ENCODE assay signal across 18 cellular contexts in genomic region chr10:126384269-126384873, GRCh38. TPM values are rescaled to one million over a fixed set of nuclear protein-coding genes. Genes with fewer than 3 reads are reported as not detected.
DNase-seq lines count a peak whose midpoint lies in the region; ATAC-seq, FAIRE-seq and TF ChIP-seq lines count a peak whose summit lies in the region.
"Had no signal": no experiment of that assay in that cellular context is flagged by ENCODE, and none has a peak within 500 bp of the region (broad histone marks: within the 10 kb centered on the region; RNA-seq: fewer than 3 reads in every experiment).

No MANE protein-coding gene starts in this region.

- no peak overlapping the region for H3K4me3 Mint-ChIP-seq in naive thymus-derived CD8-positive, alpha-beta T cell

- 28% methylated on average over 5 of the region's 5 CpGs for WGBS in A549 (ENCODE audit: missing lambda C conversion rate)
- WGBS in stomach, 5 donors, result 81 to 86% (median 85%) methylated on average over 5 of the region's 5 CpGs

- peak in 1 of 2 experiments; percentile 16; a peak in 1 of 6 replicates for ATAC-seq in A549
- ATAC-seq in naive thymus-derived CD8-positive, alpha-beta T cell, result no peak
- no peak for ATAC-seq in GM19023 (IDR thresholded peaks at IDR 0.05; ENCODE audit: unreplicated experiment)
- ATAC-seq: HCT116, left ventricle myocardium superior had no signal

- H3K4me2 ChIP-seq in A549, result no peak overlapping the region
- H3K4me2 ChIP-seq: PC-9 had no signal

- peaks cover 0 to 16% (median 2%) of the 10 kb centered on the region in 3 donors for H3K36me3 Mint-ChIP-seq in naive thymus-derived CD8-positive, alpha-beta T cell

- in situ Hi-C loops in astrocyte of the cerebellum (cut with HindIII; ENCODE audit: low sequenced_read_pairs), result no loop called here

- TF ChIP-seq POLR2A in A549 (IDR thresholded peaks at IDR 0.05; ENCODE audit: low read length) (no peak), H54 (IDR thresholded peaks at IDR 0.05; ENCODE audit: low read depth, low read length) (no peak), stomach (IDR thresholded peaks at IDR 0.05) (no peak)

- FAIRE-seq in A549 (lab: Jason Lieb, UNC), result no peak
- peak; percentile 87 for FAIRE-seq in H54 (lab: Jason Lieb, UNC)

- H3K4me1 ChIP-seq in A549 (no peaks in the 10 kb centered on the region), stomach (peaks cover 6 to 22% (median 20%) of the 10 kb centered on the region in 4 donors)

- no peak for TF ChIP-seq CTCF in A549 (IDR thresholded peaks at IDR 0.05)
- TF ChIP-seq CTCF in astrocyte of the cerebellum (IDR thresholded peaks at IDR 0.05; ENCODE audit: low read depth, low read length, missing control alignments), result no peak
- no peak for TF ChIP-seq CTCF in stomach (IDR thresholded peaks at IDR 0.05)

- peaks cover 0 to 36% (median 31%) of the 10 kb centered on the region in 3 donors for H3K27me3 ChIP-seq in stomach

- POLR2A ChIA-PET in A549 (lab: Yijun Ruan, JAX), result no interaction called here
- POLR2A ChIA-PET in naive thymus-derived CD8-positive, alpha-beta T cell (lab: Charles Lee), result no interaction called here

- H3K27ac ChIP-seq in A549 (peak overlapping the region in 1 of 2 experiments; percentile 22; a peak in 1 of 6 replicates), stomach (no peak overlapping the region)
- H3K27ac ChIP-seq: PC-9, skin epidermis had no signal

- no peak for TF ChIP-seq EP300 in A549 (IDR thresholded peaks at IDR 0.05)
- no peak for TF ChIP-seq EP300 in stomach (IDR thresholded peaks at IDR 0.05)

- H3K4me3 ChIP-seq in A549 (no peak overlapping the region), astrocyte of the cerebellum (ENCODE audit: low read depth, low read length) (peak overlapping the region; percentile 72), stomach (no peak overlapping the region)
- H3K4me3 ChIP-seq: PC-9, skin epidermis had no signal

- no peaks in the 10 kb centered on the region for H3K36me3 ChIP-seq in stomach

- CTCF ChIA-PET in A549 (lab: Yijun Ruan, JAX), result interaction anchor here (0.6 to 1.7 kb wide), 8 partner anchors 117 to 450 kb away, joined by 3 to 7 read pairs (median 4); no protein-coding TSS in a partner anchor

- peaks cover 14 to 51% (median 32%) of the 10 kb centered on the region in 5 donors for H3K27me3 Mint-ChIP-seq in naive thymus-derived CD8-positive, alpha-beta T cell

- H3K9me3 ChIP-seq in A549 (peaks cover 16% of the 10 kb centered on the region; the same call in 1 of the 3 replicates), stomach (peaks cover 0 to 5% (median 0%) of the 10 kb centered on the region in 4 donors)

- no peak overlapping the region for H3K27ac Mint-ChIP-seq in naive thymus-derived CD8-positive, alpha-beta T cell

- intact Hi-C loops in stomach (cut with DNase I; ENCODE audit: low total_unique reads), result loop anchor here (10.0 kb wide), 1 partner anchor 400 kb away; no protein-coding TSS in a partner anchor

- TF ChIP-seq RAD21 in A549 (conservative IDR thresholded peaks at IDR 0.05 in 1 of 2, IDR thresholded peaks at IDR 0.05 in 1 of 2), result no peak

- peaks cover 0 to 23% (median 4%) of the 10 kb centered on the region in 9 donors for H3K9me3 Mint-ChIP-seq in naive thymus-derived CD8-positive, alpha-beta T cell

- DNase-seq in A549 (ENCODE audit: low read depth in 1 of 2, low spot score in 1 of 2) (peak in 1 of 2 experiments; percentile 32), H54 (ENCODE audit: insufficient read length, low spot score) (no peak), astrocyte of the cerebellum (ENCODE audit: low read depth) (no peak), hepatic stellate cell (ENCODE audit: low spot score) (peak; percentile 73), stomach (no peak), NOMO-1 treated with dmso at 0.1 percent for 144 hours (lab: John Stamatoyannopoulos, UW; ENCODE audit: unreplicated experiment) (no peak)
- DNase-seq in naive thymus-derived CD8-positive, alpha-beta T cell, result no peak
- DNase-seq: activated naive CD4-positive, alpha-beta T cell; AML-193; central memory CD4-positive, alpha-beta T cell; left ventricle myocardium superior; NCI-H187 treated with DMSO at 0.1 percent for 48 hours; NCI-H524; PC-9; stimulated activated naive CD4-positive, alpha-beta T cell treated with Interleukin-2 at 50 U/mL for 16 hours had no signal

- peaks cover 0 to 9% (median 5%) of the 10 kb centered on the region in 4 donors for H3K4me1 Mint-ChIP-seq in naive thymus-derived CD8-positive, alpha-beta T cell

TF ChIP-seq in A549, 52 proteins besides CTCF, POLR2A, EP300 and RAD21:
- TF ChIP-seq BHLHE40 (IDR thresholded peaks at IDR 0.05; ENCODE audit: low read depth, low read length) (no peak), CEBPB (IDR thresholded peaks at IDR 0.05) (peak; percentile 6 to 52; a peak in 2 of 4 replicates), MAFK (IDR thresholded peaks at IDR 0.05; ENCODE audit: partially characterized antibody) (peak; percentile 37), JUNB (IDR thresholded peaks at IDR 0.05) (peak; percentile 48; the same call in 1 of the 2 replicates), JUN (IDR thresholded peaks at IDR 0.05) (no peak), POLR2AphosphoS2 (conservative IDR thresholded peaks at IDR 0.05; ENCODE audit: low read length) (no peak), FOSL2 (IDR thresholded peaks at IDR 0.05) (no peak), FOSL2 (CRISPR knock-in tag; IDR thresholded peaks at IDR 0.05) (peak; percentile 36), MAZ (IDR thresholded peaks at IDR 0.05; ENCODE audit: borderline replicate concordance, low read depth, low read length) (no peak), ESRRA (IDR thresholded peaks at IDR 0.05; ENCODE audit: borderline replicate concordance, low read length) (no peak), RARB (CRISPR knock-in tag; IDR thresholded peaks at IDR 0.05) (no peak)

RNA-seq across cellular contexts. Expression of gene ADAM12, which starts 3.9 kb away (rescaled TPM):
- polyA plus RNA-seq in A549 (2011; rRNA removed), result 1.6 and 2.2 TPM in 2 replicates
- 0.56 and 0.67 TPM in 2 replicates for polyA plus RNA-seq in A549 (2012; cell fraction: cytosol; rRNA removed)
- polyA plus RNA-seq in A549 (2012; cell fraction: nucleus; rRNA removed), result 1.1 and 1.8 TPM in 2 replicates
- 4.5 to 4.8 TPM (median 4.8 TPM) in 3 replicates for polyA plus RNA-seq in A549 (2017; fragmentation: RNase III; extraction: RNeasy Plus Mini Kit Qiagen cat#74134 plus additional on column Dnase treatment)
- polyA minus RNA-seq in A549 (2011; rRNA and poly(A)+ RNA removed), result 1.4 and 6.1 TPM in 2 replicates
- total RNA-seq in stomach, result 1 to 10 TPM in 2 of 5 donors, under 1 TPM in 1, not detected in 2; 0.43 to 6.4 (median 3.5) TPM
- under 1 TPM in 2 of 3 donors, not detected in 1; 0.03 to 0.50 TPM for polyA plus RNA-seq in stomach
- under 1 TPM in 1 of 2 experiments, not detected in 1; 0.49 TPM for total RNA-seq in naive thymus-derived CD8-positive, alpha-beta T cell
- not detected for polyA plus RNA-seq in naive thymus-derived CD8-positive, alpha-beta T cell
